In genomic region chr11:73313652-73314051, GRCh38 we compare ENCODE assay signal across 10 cellular contexts. TPM values are rescaled to one million over a fixed set of nuclear protein-coding genes. Genes with fewer than 3 reads are reported as not detected.
DNase-seq lines count a peak whose midpoint lies in the region; ATAC-seq and TF ChIP-seq lines count a peak whose summit lies in the region.
"Had no signal": no experiment of that assay in that cellular context is flagged by ENCODE, and none has a peak within 500 bp of the region (broad histone marks: within the 10 kb centered on the region; RNA-seq: fewer than 3 reads in every experiment).

No MANE protein-coding gene starts in this region.

- DNase-seq in NOMO-1 treated with dmso at 0.1 percent for 144 hours (lab: John Stamatoyannopoulos, UW; ENCODE audit: unreplicated experiment) (peak; percentile 11), NOMO-1 treated with DMSO at 0.1 percent for 48 hours (lab: John Stamatoyannopoulos, UW; ENCODE audit: unreplicated experiment) (no peak), astrocyte of the spinal cord (ENCODE audit: low read depth, low spot score) (no peak), lung microvascular endothelial cell (ENCODE audit: low read depth in 2 of 2) (peak; percentile 30 to 59), thyroid gland (no peak), left lobe of liver (ENCODE audit: low spot score) (no peak), ACHN (no peak), foreskin melanocyte (no peak)
- DNase-seq: activated naive CD4-positive, alpha-beta T cell treated with anti-CD3 and anti-CD28 coated beads, Interleukin-2, amount 50 U/mL, for 16 hours had no signal

- TF ChIP-seq CTCF in astrocyte of the spinal cord (IDR thresholded peaks at IDR 0.05; ENCODE audit: low read depth, low read length): no peak
- TF ChIP-seq CTCF in thyroid gland (IDR thresholded peaks at IDR 0.05): no peak

- H3K27me3 ChIP-seq in thyroid gland: no peaks in the 10 kb centered on the region

- TF ChIP-seq POLR2A in thyroid gland (IDR thresholded peaks at IDR 0.05): no peak

- no peaks in the 10 kb centered on the region for H3K9me3 ChIP-seq in thyroid gland

- WGBS in thyroid gland, 2 donors: 50 to 56% methylated on average over 1 of the region's 1 CpG

- no peaks in the 10 kb centered on the region for H3K36me3 ChIP-seq in thyroid gland

- peak overlapping the region; percentile 40 for H3K4me3 ChIP-seq in astrocyte of the spinal cord (ENCODE audit: low read depth, low read length)
- peak overlapping the region in 1 of 3 donors; percentile 61 for H3K4me3 ChIP-seq in thyroid gland (replicated peaks in 1 of 3)

- peaks cover 89 to 92% of the 10 kb centered on the region in 2 donors for H3K4me1 ChIP-seq in thyroid gland

- intact Hi-C loops in thyroid gland (cut with DNase I): no loop called here

- peak overlapping the region; percentile 97 to 99 (median 98) for H3K27ac ChIP-seq in thyroid gland
- H3K27ac ChIP-seq: 22Rv1 had no signal

- in situ Hi-C loops in astrocyte of the spinal cord (cut with HindIII; ENCODE audit: low sequenced_read_pairs): no loop called here
- in situ Hi-C loops in ACHN (cut with HindIII; ENCODE audit: low pct_ligation_motif_present, low pct_unique_long_range_greater_than_20kb, low sequenced_read_pairs): no loop called here

- no peak for ATAC-seq in left lobe of liver

RNA-seq across cellular contexts. Expression of gene ARHGEF17, which starts 5.6 kb away (rescaled TPM):
- total RNA-seq in lung microvascular endothelial cell: 28.0 and 30.7 TPM in 2 replicates
- 100 to 1,000 TPM in 1 of 4 donors, 10 to 100 TPM in 3; 54.0 to 125 (median 61.4) TPM for total RNA-seq in thyroid gland
- total RNA-seq in left lobe of liver: 6.8 TPM

RNA-seq across cellular contexts. Expression of gene P2RY6, which starts 41.5 kb away (rescaled TPM):
- total RNA-seq in lung microvascular endothelial cell: 0.20 and 0.22 TPM in 2 replicates
- total RNA-seq in thyroid gland: 1 to 10 TPM in 3 of 4 donors, under 1 TPM in 1; 0.93 to 4.0 (median 2.8) TPM
- 0.25 TPM for total RNA-seq in left lobe of liver

Comparison
In these comparisons a context has a peak if more than half of its experiments do, and no peak if none do; other contexts are left out.
1. DNase-seq: peak in NOMO-1 treated with dmso at 0.1 percent for 144 hours (single experiment) and lung microvascular endothelial cell (2 of 2); none in NOMO-1 treated with DMSO at 0.1 percent for 48 hours (single experiment), astrocyte of the spinal cord (single experiment), thyroid gland (0 of 2), left lobe of liver (single experiment), ACHN (single experiment) and foreskin melanocyte (single experiment).